In genomic region chr21:35226960-35227741, GRCh38 we compare ENCODE assay signal across 9 cellular contexts.
DNase-seq lines count a peak whose midpoint lies in the region; ATAC-seq and TF ChIP-seq lines count a peak whose summit lies in the region.
"Had no signal": no experiment of that assay in that cellular context is flagged by ENCODE, and none has a peak within 500 bp of the region (broad histone marks: within the 10 kb centered on the region; RNA-seq: fewer than 3 reads in every experiment).

No MANE protein-coding gene starts in this region.

- no peaks in the 10 kb centered on the region for H3K36me3 Mint-ChIP-seq in chondrocyte (ENCODE audit: low read depth)
- H3K36me3 Mint-ChIP-seq: brain had no signal

- ATAC-seq in GM19023 (IDR thresholded peaks at IDR 0.05; ENCODE audit: unreplicated experiment) (peak; percentile 70), HG03108 (IDR thresholded peaks at IDR 0.05; ENCODE audit: unreplicated experiment) (peak; percentile 79)

- H3K9me3 ChIP-seq in BLaER1 treated with 17β-estradiol and CSF1 and Interleukin-3, amounts not matched to agents 10 nM and 100 nM (replicated peaks in 1 of 11) = peaks cover 0 to 17% (median 0%) of the 10 kb centered on the region in 11 experiments; a peak in 7 of 22 replicates
- no peaks in the 10 kb centered on the region for H3K9me3 ChIP-seq in OCI-LY1 (ENCODE audit: low read length)
- H3K9me3 ChIP-seq in vagina = no peaks in the 10 kb centered on the region

- no peaks in the 10 kb centered on the region for H3K27me3 ChIP-seq in BLaER1 treated with 17β-estradiol and CSF1 and Interleukin-3, amounts not matched to agents 10 nM and 100 nM
- H3K27me3 ChIP-seq in OCI-LY1 (ENCODE audit: insufficient read depth, low read length) (no peaks in the 10 kb centered on the region), vagina (no peaks in the 10 kb centered on the region)

- H3K9me2 ChIP-seq in OCI-LY1 (ENCODE audit: low read depth, low read length) = no peaks in the 10 kb centered on the region

- intact Hi-C loops in vagina (cut with DNase I) = no loop called here

- H3K4me3 ChIP-seq in BLaER1 treated with 17β-estradiol and CSF1 and Interleukin-3, amounts not matched to agents 10 nM and 100 nM = peak overlapping the region in 1 of 10 experiments; percentile 4; a peak in 3 of 20 replicates
- H3K4me3 ChIP-seq in OCI-LY1 (ENCODE audit: low read depth, low read length, poor library complexity, severe bottlenecking) (peak overlapping the region; percentile 69), vagina (no peak overlapping the region)

- no peak overlapping the region for H3K4me3 Mint-ChIP-seq in chondrocyte (ENCODE audit: unreplicated experiment)
- H3K4me3 Mint-ChIP-seq: brain had no signal

- peak overlapping the region in 7 of 11 experiments; percentile 3 to 30 (median 9); a peak in 7 of 22 replicates for H3K9ac ChIP-seq in BLaER1 treated with 17β-estradiol and CSF1 and Interleukin-3, amounts not matched to agents 10 nM and 100 nM
- H3K9ac ChIP-seq in OCI-LY1 (ENCODE audit: low read length) = peak overlapping the region; percentile 94

- no peaks in the 10 kb centered on the region; the same call in 1 of the 2 replicates for H3K79me2 ChIP-seq in OCI-LY1 (ENCODE audit: insufficient read depth, low read length)

- H3K27me3 Mint-ChIP-seq in chondrocyte (ENCODE audit: low read depth) = no peaks in the 10 kb centered on the region

- H2AFZ ChIP-seq in OCI-LY1 (ENCODE audit: low read length) = no peak overlapping the region

- H3K27ac Mint-ChIP-seq in chondrocyte (ENCODE audit: unreplicated experiment) = peak overlapping the region; percentile 58

- TF ChIP-seq CTCF in OCI-LY1 (IDR thresholded peaks at IDR 0.05; ENCODE audit: low read length) (no peak), chondrocyte (IDR thresholded peaks at IDR 0.05) (no peak), vagina (IDR thresholded peaks at IDR 0.05) (no peak)

- H3K4me1 Mint-ChIP-seq in chondrocyte (ENCODE audit: low read depth) = peaks cover 36% of the 10 kb centered on the region

- DNase-seq in chondrocyte (ENCODE audit: low spot score) (no peak), NCI-H524 (lab: John Stamatoyannopoulos, UW) (no peak), epidermal melanocyte (ENCODE audit: insufficient read length, low spot score) (no peak), vagina (ENCODE audit: extremely low spot score in 2 of 2) (no peak)

- H3K27ac ChIP-seq in BLaER1 treated with 17β-estradiol and CSF1 and Interleukin-3, amounts not matched to agents 10 nM and 100 nM = peak overlapping the region in 7 of 11 experiments; percentile 2 to 52 (median 22); a peak in 10 of 22 replicates
- H3K27ac ChIP-seq in OCI-LY1 (ENCODE audit: low read depth, low read length, poor library complexity, severe bottlenecking) (peak overlapping the region; percentile 99), vagina (no peak overlapping the region)

- peak overlapping the region; percentile 42 to 85 (median 76) for H3K4me2 ChIP-seq in BLaER1 treated with 17β-estradiol and CSF1 and Interleukin-3, amounts not matched to agents 10 nM and 100 nM
- H3K4me2 ChIP-seq in OCI-LY1 (ENCODE audit: low read length) = peak overlapping the region; percentile 81

- peaks cover 23% of the 10 kb centered on the region; the same call in 1 of the 2 replicates for H3F3A ChIP-seq in OCI-LY1 (ENCODE audit: insufficient read depth, low read length)

- TF ChIP-seq POLR2A in vagina (IDR thresholded peaks at IDR 0.05) = no peak

- H3K4me1 ChIP-seq in BLaER1 treated with 17β-estradiol and CSF1 and Interleukin-3, amounts not matched to agents 10 nM and 100 nM = peaks cover 33 to 78% (median 69%) of the 10 kb centered on the region in 10 experiments
- H3K4me1 ChIP-seq in OCI-LY1 (ENCODE audit: insufficient read depth, low read length, severe bottlenecking) (peaks cover 93% of the 10 kb centered on the region), vagina (no peaks in the 10 kb centered on the region)

- H4K20me1 ChIP-seq in BLaER1 treated with 17β-estradiol and CSF1 and Interleukin-3, amounts not matched to agents 10 nM and 100 nM = no peaks in the 10 kb centered on the region
- no peaks in the 10 kb centered on the region for H4K20me1 ChIP-seq in OCI-LY1 (ENCODE audit: insufficient read depth, low read length)

- H3K9me3 Mint-ChIP-seq in chondrocyte (ENCODE audit: low read depth) = no peaks in the 10 kb centered on the region

- no peaks in the 10 kb centered on the region for H3K36me3 ChIP-seq in BLaER1 treated with 17β-estradiol and CSF1 and Interleukin-3, amounts not matched to agents 10 nM and 100 nM
- H3K36me3 ChIP-seq in OCI-LY1 (ENCODE audit: insufficient read depth, low read length) (no peaks in the 10 kb centered on the region), vagina (no peaks in the 10 kb centered on the region)
